In genomic region chr11:116840224-116840745, GRCh38 we compare ENCODE assay signal across 1 cellular context.
TF ChIP-seq lines count a peak whose summit lies in the region.

No MANE protein-coding gene starts in this region.

TF ChIP-seq in HepG2, 621 proteins besides CTCF, POLR2A, EP300 and RAD21 (continues in another document):
- TF ChIP-seq CCAR2 (optimal IDR thresholded peaks at IDR 0.05; ENCODE audit: low read depth, low read length) (no peak), ARID3A (IDR thresholded peaks at IDR 0.05; ENCODE audit: low read depth, low read length) (no peak), ZFYVE20 (CRISPR knock-in tag; IDR thresholded peaks at IDR 0.05; ENCODE audit: borderline replicate concordance, low read depth) (no peak), ZHX1 (CRISPR knock-in tag; IDR thresholded peaks at IDR 0.05; ENCODE audit: low read depth) (no peak), SIN3B (IDR thresholded peaks at IDR 0.05; ENCODE audit: low read length) (no peak), MNT (IDR thresholded peaks at IDR 0.05) (no peak), ZBTB7B (CRISPR knock-in tag; IDR thresholded peaks at IDR 0.05) (no peak), SOX5 (CRISPR knock-in tag; IDR thresholded peaks at IDR 0.05; ENCODE audit: borderline replicate concordance) (peak; percentile 2; the same call in 1 of the 2 replicates), STAG1 (CRISPR knock-in tag; IDR thresholded peaks at IDR 0.05) (peak; percentile 61), GATA4 (IDR thresholded peaks at IDR 0.05; ENCODE audit: borderline replicate concordance, low read depth) (no peak), TAF1 (CRISPR knock-in tag; IDR thresholded peaks at IDR 0.05) (no peak), RCOR2 (CRISPR knock-in tag; IDR thresholded peaks at IDR 0.05) (0 out of 2 replicates have a peak, but pooled peaks have one; percentile 22), ZHX2 (IDR thresholded peaks at IDR 0.05; ENCODE audit: low read depth) (no peak), ZHX2 (CRISPR knock-in tag; IDR thresholded peaks at IDR 0.05; ENCODE audit: borderline replicate concordance) (no peak), BCLAF1 (IDR thresholded peaks at IDR 0.05) (no peak), ZSCAN20 (CRISPR knock-in tag; IDR thresholded peaks at IDR 0.05; ENCODE audit: borderline replicate concordance) (0 out of 2 replicates have a peak, but pooled peaks have one; percentile 73), ARID4A (CRISPR knock-in tag; IDR thresholded peaks at IDR 0.05; ENCODE audit: borderline replicate concordance) (no peak), PHF8 (CRISPR knock-in tag; IDR thresholded peaks at IDR 0.05) (0 out of 2 replicates have a peak, but pooled peaks have one; percentile 13), TOPORS (CRISPR knock-in tag; IDR thresholded peaks at IDR 0.05) (no peak), ZNF570 (CRISPR knock-in tag; IDR thresholded peaks at IDR 0.05; ENCODE audit: borderline replicate concordance) (no peak), HNRNPLL (IDR thresholded peaks at IDR 0.05; ENCODE audit: low read depth, low read length, poor library complexity, severe bottlenecking) (no peak), ZNF564 (CRISPR knock-in tag; IDR thresholded peaks at IDR 0.05) (no peak), ZBTB44 (CRISPR knock-in tag; IDR thresholded peaks at IDR 0.05) (no peak), ZNF777 (CRISPR knock-in tag; IDR thresholded peaks at IDR 0.05) (0 out of 2 replicates have a peak, but pooled peaks have one; percentile 4), HOMEZ (CRISPR knock-in tag; IDR thresholded peaks at IDR 0.05; ENCODE audit: low read depth) (no peak), DMAP1 (CRISPR knock-in tag; IDR thresholded peaks at IDR 0.05) (no peak; the same call in 1 of the 2 replicates), KDM2A (CRISPR knock-in tag; IDR thresholded peaks at IDR 0.05; ENCODE audit: borderline replicate concordance, low read depth) (peak; percentile 8; the same call in 1 of the 2 replicates), GTF3A (CRISPR knock-in tag; conservative IDR thresholded peaks at IDR 0.05) (0 out of 2 replicates have a peak, but pooled peaks have one; percentile 25), ZNF615 (CRISPR knock-in tag; IDR thresholded peaks at IDR 0.05; ENCODE audit: borderline replicate concordance) (no peak), ZNF468 (CRISPR knock-in tag; IDR thresholded peaks at IDR 0.05) (no peak), KLF11 (CRISPR knock-in tag; IDR thresholded peaks at IDR 0.05) (no peak), ZFY (CRISPR knock-in tag; IDR thresholded peaks at IDR 0.05) (peak; percentile 14; the same call in 1 of the 2 replicates), HOXA5 (CRISPR knock-in tag; IDR thresholded peaks at IDR 0.05) (peak; percentile 12), SMARCE1 (IDR thresholded peaks at IDR 0.05; ENCODE audit: borderline replicate concordance) (no peak), ZNF44 (CRISPR knock-in tag; IDR thresholded peaks at IDR 0.05) (no peak), RXRA (CRISPR knock-in tag; IDR thresholded peaks at IDR 0.05) (no peak), MAF1 (CRISPR knock-in tag; IDR thresholded peaks at IDR 0.05; ENCODE audit: borderline replicate concordance) (no peak)
